Comparison of ENCODE assay signal across 8 cellular contexts in the genomic region with DNA sequence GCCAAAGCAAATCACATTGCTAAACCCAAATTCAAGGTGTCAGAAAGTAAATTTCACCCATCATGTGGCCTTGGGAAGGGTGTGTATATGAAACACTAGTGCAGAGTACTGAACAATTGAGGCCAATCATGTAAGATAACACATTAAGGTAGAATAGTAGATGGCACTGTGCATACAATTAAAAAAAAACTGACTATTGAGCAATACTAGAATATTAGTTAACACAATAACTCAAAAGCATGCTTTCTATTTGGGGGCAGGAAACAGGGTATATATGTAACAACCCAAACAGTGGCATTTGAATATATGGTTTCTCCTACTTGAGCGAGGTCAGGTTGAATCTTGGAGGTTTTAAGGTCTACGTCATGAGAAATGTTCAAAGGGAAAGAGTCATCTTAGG.
"Had no signal": no experiment of that assay in that cellular context is flagged by ENCODE, and none has a peak within 500 bp of the region (broad histone marks: within the 10 kb centered on the region; RNA-seq: fewer than 3 reads in every experiment).

No MANE protein-coding gene starts in this region.

- ATAC-seq: K562 had no signal

- H3K27ac Mint-ChIP-seq: IgD-negative memory B cell had no signal

- H3K9ac ChIP-seq: KMS-11 had no signal

- H3K27ac ChIP-seq: HL-60, KMS-11 had no signal

- H3K4me3 ChIP-seq: K562 had no signal

- H3K4me1 Mint-ChIP-seq: IgD-negative memory B cell had no signal

- H3K4me3 Mint-ChIP-seq: IgD-negative memory B cell had no signal

- DNase-seq: Karpas-422, KBM-7, KG1 had no signal

- H3K36me3 Mint-ChIP-seq: IgD-negative memory B cell had no signal

- FAIRE-seq: HTR-8/SVneo, K562 had no signal

- H3K4me2 ChIP-seq: KMS-11 had no signal
